Comparison of ENCODE assay signal across 8 cellular contexts in genomic region chr19:18588611-18589379, GRCh38. TPM values are rescaled to one million over a fixed set of nuclear protein-coding genes. Genes with fewer than 3 reads are reported as not detected.
DNase-seq lines count a peak whose midpoint lies in the region; ATAC-seq, FAIRE-seq and TF ChIP-seq lines count a peak whose summit lies in the region.

TSS of gene REX1BD (plus strand) at chr19:18588798. CDS start at chr19:18588802, 4 bp downstream.

- BruUV-seq in Calu3 (replicated peaks; lab: Mats Ljungman, UMichigan), result no TSS peak

- no peak within 1 kb of the TSS for H3K27ac Mint-ChIP-seq in Calu3 (ENCODE audit: unreplicated experiment)

- intact Hi-C loops in Calu3 (cut with micrococcal nuclease; ENCODE audit: unreplicated experiment), result no loop called here

- peaks cover 20% of the 10 kb centered on the region for H3K36me3 Mint-ChIP-seq in Calu3 (ENCODE audit: insufficient read depth, unreplicated experiment)

- peaks cover 10% of the 10 kb centered on the region for H3K4me1 Mint-ChIP-seq in Calu3 (ENCODE audit: low read depth, unreplicated experiment)

- CTCF ChIA-PET in Calu3 (lab: Charles Lee), result interaction anchor here (0.6 to 1.3 kb wide), 4 partner anchors 9 to 68 kb away, joined by 3 to 8 read pairs (median 4); partner anchors contain the start of gene UBA52

- H3K27ac ChIP-seq in epithelial cell of prostate, result peak within 1 kb of the TSS; percentile 79

- DNase-seq in Calu3 (peak; percentile 79), HTR-8/SVneo (ENCODE audit: insufficient read length, low spot score) (peak; percentile 78), OCI-M1 (lab: John Stamatoyannopoulos, UW) (peak; percentile 95), activated T-cell treated with anti-CD3 and anti-CD28 coated beads for 1 hour (ENCODE audit: low read depth) (peak; percentile 80), epithelial cell of prostate (ENCODE audit: low read depth, low spot score) (no peak), mucosa of gallbladder (ENCODE audit: low spot score) (peak; percentile 81)
- DNase-seq in stimulated activated CD8-positive, alpha-beta memory T cell treated with anti-CD3 and anti-CD28 coated beads, Interleukin-4, amount 100 ng/mL, for 4 hours (ENCODE audit: low read depth in 2 of 2, low spot score in 1 of 2), result peak; percentile 76 to 85

- H3K9me3 Mint-ChIP-seq in Calu3 (ENCODE audit: low read depth, unreplicated experiment), result no peaks in the 10 kb centered on the region

- H3K27me3 Mint-ChIP-seq in Calu3 (ENCODE audit: unreplicated experiment), result no peaks in the 10 kb centered on the region

- H3K4me3 Mint-ChIP-seq in Calu3 (ENCODE audit: low read depth, unreplicated experiment), result peak within 1 kb of the TSS; percentile 76

- peak; percentile 52 for ATAC-seq in GM21367 (IDR thresholded peaks at IDR 0.05; ENCODE audit: unreplicated experiment)

- peak; percentile 70 for TF ChIP-seq CTCF in Calu3 (IDR thresholded peaks at IDR 0.05; ENCODE audit: unreplicated experiment)

- FAIRE-seq in HTR-8/SVneo (lab: Jason Lieb, UNC), result peak; percentile 73

RNA-seq across cellular contexts. Expression of gene REX1BD, which starts in this region (rescaled TPM):
- 39.9 and 40.1 TPM in 2 replicates for total RNA-seq in Calu3 (2022)
- 93.0 TPM for total RNA-seq in mucosa of gallbladder
